In the genomic region with DNA sequence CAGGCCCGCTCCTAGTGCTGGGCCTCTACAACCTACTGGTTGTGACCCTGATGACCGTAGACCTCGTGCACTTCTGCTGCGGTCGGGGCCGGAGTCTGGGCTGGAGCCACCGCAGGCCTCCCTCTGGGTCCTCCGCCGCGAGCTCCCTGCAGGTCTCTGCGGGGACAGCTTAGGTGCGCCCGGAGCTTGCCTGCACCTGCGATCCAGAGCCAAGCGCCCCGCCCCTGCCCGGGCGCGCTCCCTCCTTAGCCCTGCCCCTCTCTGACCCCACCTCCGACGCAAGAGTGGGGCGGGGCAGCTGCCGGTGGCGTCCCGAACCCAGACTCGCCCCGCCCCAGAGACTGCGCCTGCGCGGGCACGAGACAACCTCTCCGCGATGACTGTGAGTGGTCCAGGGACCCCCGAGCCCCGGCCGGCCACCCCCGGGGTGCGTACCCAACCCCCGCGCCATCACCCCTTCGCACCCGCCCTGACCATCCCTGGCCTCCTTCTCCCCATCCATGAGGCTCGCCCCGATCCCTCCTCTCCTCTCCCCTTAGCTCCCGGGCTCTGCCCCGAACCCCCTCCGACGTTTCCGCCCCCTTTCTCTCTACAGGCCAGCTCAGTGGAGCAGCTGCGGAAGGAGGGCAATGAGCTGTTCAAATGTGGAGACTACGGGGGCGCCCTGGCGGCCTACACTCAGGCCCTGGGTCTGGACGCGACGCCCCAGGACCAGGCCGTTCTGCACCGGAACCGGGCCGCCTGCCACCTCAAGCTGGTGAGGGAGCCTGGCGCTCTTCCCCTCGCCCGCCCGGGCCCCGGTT, we compare ENCODE assay signal across 8 cellular contexts. TPM values are rescaled to one million over a fixed set of nuclear protein-coding genes. Genes with fewer than 3 reads are reported as not detected.
DNase-seq lines count a peak whose midpoint lies in the region; ATAC-seq and TF ChIP-seq lines count a peak whose summit lies in the region.

A gene with protein sequence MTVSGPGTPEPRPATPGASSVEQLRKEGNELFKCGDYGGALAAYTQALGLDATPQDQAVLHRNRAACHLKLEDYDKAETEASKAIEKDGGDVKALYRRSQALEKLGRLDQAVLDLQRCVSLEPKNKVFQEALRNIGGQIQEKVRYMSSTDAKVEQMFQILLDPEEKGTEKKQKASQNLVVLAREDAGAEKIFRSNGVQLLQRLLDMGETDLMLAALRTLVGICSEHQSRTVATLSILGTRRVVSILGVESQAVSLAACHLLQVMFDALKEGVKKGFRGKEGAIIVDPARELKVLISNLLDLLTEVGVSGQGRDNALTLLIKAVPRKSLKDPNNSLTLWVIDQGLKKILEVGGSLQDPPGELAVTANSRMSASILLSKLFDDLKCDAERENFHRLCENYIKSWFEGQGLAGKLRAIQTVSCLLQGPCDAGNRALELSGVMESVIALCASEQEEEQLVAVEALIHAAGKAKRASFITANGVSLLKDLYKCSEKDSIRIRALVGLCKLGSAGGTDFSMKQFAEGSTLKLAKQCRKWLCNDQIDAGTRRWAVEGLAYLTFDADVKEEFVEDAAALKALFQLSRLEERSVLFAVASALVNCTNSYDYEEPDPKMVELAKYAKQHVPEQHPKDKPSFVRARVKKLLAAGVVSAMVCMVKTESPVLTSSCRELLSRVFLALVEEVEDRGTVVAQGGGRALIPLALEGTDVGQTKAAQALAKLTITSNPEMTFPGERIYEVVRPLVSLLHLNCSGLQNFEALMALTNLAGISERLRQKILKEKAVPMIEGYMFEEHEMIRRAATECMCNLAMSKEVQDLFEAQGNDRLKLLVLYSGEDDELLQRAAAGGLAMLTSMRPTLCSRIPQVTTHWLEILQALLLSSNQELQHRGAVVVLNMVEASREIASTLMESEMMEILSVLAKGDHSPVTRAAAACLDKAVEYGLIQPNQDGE (plus strand): TSS at position 337 of the 803 bp plus-strand sequence. CDS start 40 bp downstream, at position 377.

- H3K4me3 ChIP-seq in AG10803 (ENCODE audit: low read length): peak within 1 kb of the TSS; percentile 81

- peak; percentile 58 for ATAC-seq in GM19043 (IDR thresholded peaks at IDR 0.05; ENCODE audit: low read depth, unreplicated experiment)
- ATAC-seq in HG03354 (IDR thresholded peaks at IDR 0.05; ENCODE audit: poor library complexity, severe bottlenecking, unreplicated experiment): peak; percentile 65

- DNase-seq in AG10803 (ENCODE audit: low read depth) (peak; percentile 73), NCI-H446 treated with DMSO at 0.1 percent for 48 hours (lab: John Stamatoyannopoulos, UW) (peak; percentile 41), cerebellum (ENCODE audit: low spot score) (peak; percentile 99), kidney glomerular epithelial cell (lab: John Stamatoyannopoulos, UW) (peak; percentile 80)
- peak; percentile 93 for DNase-seq in activated CD4-positive, alpha-beta T cell treated with anti-CD3 and anti-CD28 coated beads for 1 hour
- DNase-seq in stimulated activated CD4-positive, alpha-beta T cell treated with anti-CD3 and anti-CD28 coated beads, Interleukin-1b, Interleukin-23, amount 100 ng/mL, for 1 hour (ENCODE audit: low read depth in 2 of 2): peak; percentile 92 to 96

- TF ChIP-seq CTCF in AG10803 (conservative IDR thresholded peaks at IDR 0.05; ENCODE audit: low read length): no peak

RNA-seq across cellular contexts. Expression of the gene that starts here (rescaled TPM):
- total RNA-seq in cerebellum: 39.0 TPM

Comparison
In these comparisons a context has a peak if more than half of its experiments do, and no peak if none do; other contexts are left out.
1. Peak in every context shown above with its lines: DNase-seq, ATAC-seq and H3K4me3 ChIP-seq.
2. DNase-seq: peak in every context shown above with its lines; median percentile 99 in cerebellum; 94 in stimulated activated CD4-positive, alpha-beta T cell treated with anti-CD3 and anti-CD28 coated beads, Interleukin-1b, Interleukin-23, amount 100 ng/mL, for 1 hour; 93 in activated CD4-positive, alpha-beta T cell treated with anti-CD3 and anti-CD28 coated beads for 1 hour; 80 in kidney glomerular epithelial cell; 73 in AG10803; 41 in NCI-H446 treated with DMSO at 0.1 percent for 48 hours.